ENCODE assay signal across 15 cellular contexts in genomic region chr3:136505676-136506075, GRCh38.
DNase-seq lines count a peak whose midpoint lies in the region; ATAC-seq, FAIRE-seq and TF ChIP-seq lines count a peak whose summit lies in the region.
"Had no signal": no experiment of that assay in that cellular context is flagged by ENCODE, and none has a peak within 500 bp of the region (broad histone marks: within the 10 kb centered on the region; RNA-seq: fewer than 3 reads in every experiment).

No MANE protein-coding gene starts in this region.

- TF ChIP-seq CTCF in cardiac muscle cell (IDR thresholded peaks at IDR 0.05; ENCODE audit: low read depth, low read length) (no peak), WTC11 (IDR thresholded peaks at IDR 0.05) (no peak), nephron progenitor cell (IDR thresholded peaks at IDR 0.05) (no peak), brain microvascular endothelial cell (IDR thresholded peaks at IDR 0.05; ENCODE audit: low read depth, low read length, missing control alignments) (no peak)

- H3K9me3 ChIP-seq in cardiac muscle cell (ENCODE audit: low read depth) = no peaks in the 10 kb centered on the region
- H3K9me3 ChIP-seq: BLaER1, HAP-1 had no signal

- H3K4me1 Mint-ChIP-seq in WTC11 = peaks cover 4% of the 10 kb centered on the region; the same call in 1 of the 2 replicates
- H3K4me1 Mint-ChIP-seq in nephron progenitor cell = peaks cover 9% of the 10 kb centered on the region

- H3K36me3 ChIP-seq in cardiac muscle cell = peaks cover 7% of the 10 kb centered on the region
- no peaks in the 10 kb centered on the region for H3K36me3 ChIP-seq in brain microvascular endothelial cell (replicated peaks)
- H3K36me3 ChIP-seq: HAP-1 had no signal

- no peak overlapping the region for H3K4me3 Mint-ChIP-seq in WTC11
- H3K4me3 Mint-ChIP-seq in nephron progenitor cell = no peak overlapping the region

- CTCF ChIA-PET in WTC11 (lab: Charles Lee) = no interaction called here

- H3K27ac ChIP-seq in cardiac muscle cell (peak overlapping the region; percentile 35), brain microvascular endothelial cell (no peak overlapping the region)
- H3K27ac ChIP-seq: BLaER1 had no signal

- H3K36me3 Mint-ChIP-seq in WTC11 (no peaks in the 10 kb centered on the region), nephron progenitor cell (ENCODE audit: low read depth) (peaks cover 6% of the 10 kb centered on the region)

- H3K27me3 ChIP-seq in cardiac muscle cell (no peaks in the 10 kb centered on the region), brain microvascular endothelial cell (replicated peaks) (no peaks in the 10 kb centered on the region)
- H3K27me3 ChIP-seq: BLaER1 had no signal

- no peaks in the 10 kb centered on the region for H3K9me3 Mint-ChIP-seq in WTC11
- H3K9me3 Mint-ChIP-seq in nephron progenitor cell = no peaks in the 10 kb centered on the region

- intact Hi-C loops in Right ventricle myocardium inferior (cut with DNase I) = no loop called here

- no peak overlapping the region for H3K4me3 ChIP-seq in cardiac muscle cell
- no peak overlapping the region for H3K4me3 ChIP-seq in brain microvascular endothelial cell (ENCODE audit: low read depth, low read length)
- H3K4me3 ChIP-seq: BLaER1, HAP-1 had no signal

- no peak for TF ChIP-seq POLR2A in GM12892 (IDR thresholded peaks at IDR 0.05; ENCODE audit: low read depth, low read length)

- in situ Hi-C loops in brain microvascular endothelial cell (cut with HindIII; ENCODE audit: low pct_ligation_motif_present, low sequenced_read_pairs) = no loop called here

- POLR2A ChIA-PET in WTC11 (lab: Charles Lee) = no interaction called here

- no peak for DNase-seq in cardiac muscle cell (ENCODE audit: low read depth in 1 of 2, low spot score in 1 of 2)
- DNase-seq in Right ventricle myocardium inferior (ENCODE audit: missing footprints) = no peak
- DNase-seq in GM12892 (ENCODE audit: insufficient read length) = no peak
- no peak for DNase-seq in WTC11 (ENCODE audit: low spot score)
- no peak for DNase-seq in nephron progenitor cell
- DNase-seq in brain microvascular endothelial cell = no peak
- DNase-seq: 8988T, AML-193, DMS53, GF-D8 had no signal

- FAIRE-seq in GM12892 (lab: Jason Lieb, UNC) = peak; percentile 77
- FAIRE-seq: GM18507, H1 had no signal

- ATAC-seq in Right ventricle myocardium inferior = no peak
- no peak for ATAC-seq in WTC11
- no peak for ATAC-seq in GM21529 (IDR thresholded peaks at IDR 0.05; ENCODE audit: unreplicated experiment)

- no peaks in the 10 kb centered on the region for H3K27me3 Mint-ChIP-seq in WTC11 (ENCODE audit: low read depth)
- no peaks in the 10 kb centered on the region for H3K27me3 Mint-ChIP-seq in nephron progenitor cell (ENCODE audit: low read depth, poor library complexity)

- H3K4me1 ChIP-seq in cardiac muscle cell (ENCODE audit: low read depth) = no peaks in the 10 kb centered on the region
- H3K4me1 ChIP-seq: BLaER1 had no signal

- H3K27ac Mint-ChIP-seq in WTC11 (no peak overlapping the region), nephron progenitor cell (peak overlapping the region; percentile 47)

TF ChIP-seq in WTC11, 78 proteins besides CTCF, POLR2A, EP300 and RAD21:
- 0 out of 2 replicates have a peak, but pooled peaks have one; percentile 15 for TF ChIP-seq USF2 (CRISPR knock-in tag; IDR thresholded peaks at IDR 0.05)
- no peak for TF ChIP-seq MXD4 (CRISPR knock-in tag; IDR thresholded peaks at IDR 0.05; ENCODE audit: borderline replicate concordance)
